ENCODE assay signal across 1 cellular context in the genomic region with DNA sequence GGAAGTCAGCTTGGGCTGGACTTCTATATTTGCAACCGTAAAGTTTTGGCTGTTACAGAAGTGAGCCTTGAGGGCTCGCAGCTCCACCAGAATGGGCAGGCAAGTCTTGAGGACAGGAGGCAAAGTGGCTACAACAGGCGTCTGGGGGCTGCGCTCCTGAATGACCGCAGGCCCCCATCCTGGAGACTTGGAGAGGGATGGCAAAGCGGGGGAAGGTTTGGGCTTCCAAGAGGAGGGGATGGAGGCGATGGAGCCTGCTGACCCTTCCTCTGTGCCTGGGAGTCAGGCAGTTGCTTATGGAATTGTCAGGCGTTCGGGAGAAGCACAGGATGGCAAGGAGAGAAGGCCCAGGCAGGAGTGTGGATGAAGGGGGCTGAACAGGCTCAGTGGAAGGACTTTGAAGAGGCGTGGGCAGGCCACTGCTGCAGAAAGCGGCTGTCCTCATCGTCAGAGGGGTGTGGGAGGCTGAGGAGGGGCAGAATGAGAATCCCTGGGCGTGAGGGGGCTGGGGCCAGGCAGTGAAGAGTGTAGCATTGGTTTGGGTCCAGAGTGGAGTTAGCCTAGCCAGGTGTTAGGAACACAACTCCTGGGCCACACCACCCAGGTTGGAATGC.
TF ChIP-seq lines count a peak whose summit lies in the region.

No MANE protein-coding gene starts in this region.

TF ChIP-seq in HepG2, 621 proteins besides CTCF, POLR2A, EP300 and RAD21:
- TF ChIP-seq, protein P1, sequence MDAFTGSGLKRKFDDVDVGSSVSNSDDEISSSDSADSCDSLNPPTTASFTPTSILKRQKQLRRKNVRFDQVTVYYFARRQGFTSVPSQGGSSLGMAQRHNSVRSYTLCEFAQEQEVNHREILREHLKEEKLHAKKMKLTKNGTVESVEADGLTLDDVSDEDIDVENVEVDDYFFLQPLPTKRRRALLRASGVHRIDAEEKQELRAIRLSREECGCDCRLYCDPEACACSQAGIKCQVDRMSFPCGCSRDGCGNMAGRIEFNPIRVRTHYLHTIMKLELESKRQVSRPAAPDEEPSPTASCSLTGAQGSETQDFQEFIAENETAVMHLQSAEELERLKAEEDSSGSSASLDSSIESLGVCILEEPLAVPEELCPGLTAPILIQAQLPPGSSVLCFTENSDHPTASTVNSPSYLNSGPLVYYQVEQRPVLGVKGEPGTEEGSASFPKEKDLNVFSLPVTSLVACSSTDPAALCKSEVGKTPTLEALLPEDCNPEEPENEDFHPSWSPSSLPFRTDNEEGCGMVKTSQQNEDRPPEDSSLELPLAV (CRISPR knock-in tag; conservative IDR thresholded peaks at IDR 0.05; ENCODE audit: low read depth), result no peak
- TF ChIP-seq ZKSCAN1 (IDR thresholded peaks at IDR 0.05; ENCODE audit: low read length) (no peak), EEA1 (CRISPR knock-in tag; IDR thresholded peaks at IDR 0.05; ENCODE audit: borderline replicate concordance) (no peak), ZNF17 (CRISPR knock-in tag; IDR thresholded peaks at IDR 0.05) (no peak), CBX1 (IDR thresholded peaks at IDR 0.05; ENCODE audit: low read depth) (no peak)
- TF ChIP-seq, protein P2, sequence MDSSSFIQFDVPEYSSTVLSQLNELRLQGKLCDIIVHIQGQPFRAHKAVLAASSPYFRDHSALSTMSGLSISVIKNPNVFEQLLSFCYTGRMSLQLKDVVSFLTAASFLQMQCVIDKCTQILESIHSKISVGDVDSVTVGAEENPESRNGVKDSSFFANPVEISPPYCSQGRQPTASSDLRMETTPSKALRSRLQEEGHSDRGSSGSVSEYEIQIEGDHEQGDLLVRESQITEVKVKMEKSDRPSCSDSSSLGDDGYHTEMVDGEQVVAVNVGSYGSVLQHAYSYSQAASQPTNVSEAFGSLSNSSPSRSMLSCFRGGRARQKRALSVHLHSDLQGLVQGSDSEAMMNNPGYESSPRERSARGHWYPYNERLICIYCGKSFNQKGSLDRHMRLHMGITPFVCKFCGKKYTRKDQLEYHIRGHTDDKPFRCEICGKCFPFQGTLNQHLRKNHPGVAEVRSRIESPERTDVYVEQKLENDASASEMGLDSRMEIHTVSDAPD (CRISPR knock-in tag; IDR thresholded peaks at IDR 0.05), result no peak
- TF ChIP-seq, protein P3, sequence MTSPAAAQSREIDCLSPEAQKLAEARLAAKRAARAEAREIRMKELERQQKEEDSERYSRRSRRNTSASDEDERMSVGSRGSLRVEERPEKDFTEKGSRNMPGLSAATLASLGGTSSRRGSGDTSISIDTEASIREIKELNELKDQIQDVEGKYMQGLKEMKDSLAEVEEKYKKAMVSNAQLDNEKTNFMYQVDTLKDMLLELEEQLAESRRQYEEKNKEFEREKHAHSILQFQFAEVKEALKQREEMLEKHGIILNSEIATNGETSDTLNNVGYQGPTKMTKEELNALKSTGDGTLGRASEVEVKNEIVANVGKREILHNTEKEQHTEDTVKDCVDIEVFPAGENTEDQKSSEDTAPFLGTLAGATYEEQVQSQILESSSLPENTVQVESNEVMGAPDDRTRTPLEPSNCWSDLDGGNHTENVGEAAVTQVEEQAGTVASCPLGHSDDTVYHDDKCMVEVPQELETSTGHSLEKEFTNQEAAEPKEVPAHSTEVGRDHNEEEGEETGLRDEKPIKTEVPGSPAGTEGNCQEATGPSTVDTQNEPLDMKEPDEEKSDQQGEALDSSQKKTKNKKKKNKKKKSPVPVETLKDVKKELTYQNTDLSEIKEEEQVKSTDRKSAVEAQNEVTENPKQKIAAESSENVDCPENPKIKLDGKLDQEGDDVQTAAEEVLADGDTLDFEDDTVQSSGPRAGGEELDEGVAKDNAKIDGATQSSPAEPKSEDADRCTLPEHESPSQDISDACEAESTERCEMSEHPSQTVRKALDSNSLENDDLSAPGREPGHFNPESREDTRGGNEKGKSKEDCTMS (CRISPR knock-in tag; conservative IDR thresholded peaks at IDR 0.05), result no peak
- TF ChIP-seq, protein P4, sequence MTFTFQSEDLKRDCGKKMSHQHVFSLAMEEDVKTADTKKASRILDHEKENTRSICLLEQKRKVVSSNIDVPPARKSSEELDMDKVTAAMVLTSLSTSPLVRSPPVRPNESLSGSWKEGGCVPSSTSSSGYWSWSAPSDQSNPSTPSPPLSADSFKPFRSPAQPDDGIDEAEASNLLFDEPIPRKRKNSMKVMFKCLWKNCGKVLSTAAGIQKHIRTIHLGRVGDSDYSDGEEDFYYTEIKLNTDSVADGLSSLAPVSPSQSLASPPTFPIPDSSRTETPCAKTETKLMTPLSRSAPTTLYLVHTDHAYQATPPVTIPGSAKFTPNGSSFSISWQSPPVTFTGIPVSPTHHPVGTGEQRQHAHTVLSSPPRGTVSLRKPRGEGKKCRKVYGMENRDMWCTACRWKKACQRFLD (CRISPR knock-in tag; IDR thresholded peaks at IDR 0.05; ENCODE audit: borderline replicate concordance), result no peak
TF ChIP-seq in HepG2: peak in this region for 0.
